1 cellular context compared by ENCODE assay signal in genomic region chr19:45186509-45187334, GRCh38.
TF ChIP-seq lines count a peak whose summit lies in the region.

No MANE protein-coding gene starts in this region.

TF ChIP-seq in endothelial cell of umbilical vein, 7 proteins besides CTCF, POLR2A, EP300 and RAD21:
- TF ChIP-seq FOS (IDR thresholded peaks at IDR 0.05; ENCODE audit: borderline replicate concordance, insufficient read depth, low read length) (no peak), MAX (IDR thresholded peaks at IDR 0.05; ENCODE audit: insufficient read depth, insufficient read length) (no peak), MYC (IDR thresholded peaks at IDR 0.05; ENCODE audit: low read depth, low read length) (no peak), GATA2 (IDR thresholded peaks at IDR 0.05; ENCODE audit: insufficient read depth, insufficient read length, low read depth, low read length) (no peak), JUN (IDR thresholded peaks at IDR 0.05; ENCODE audit: borderline replicate concordance, insufficient read depth, insufficient read length, low read depth) (no peak), POLR2AphosphoS5 (IDR thresholded peaks at IDR 0.05; ENCODE audit: insufficient read depth, low read depth, low read length) (no peak), EZH2 (IDR thresholded peaks at IDR 0.05; ENCODE audit: borderline replicate concordance, low read depth, low read length, severe bottlenecking) (no peak)
